Comparison of ENCODE assay signal across 8 cellular contexts in the genomic region with DNA sequence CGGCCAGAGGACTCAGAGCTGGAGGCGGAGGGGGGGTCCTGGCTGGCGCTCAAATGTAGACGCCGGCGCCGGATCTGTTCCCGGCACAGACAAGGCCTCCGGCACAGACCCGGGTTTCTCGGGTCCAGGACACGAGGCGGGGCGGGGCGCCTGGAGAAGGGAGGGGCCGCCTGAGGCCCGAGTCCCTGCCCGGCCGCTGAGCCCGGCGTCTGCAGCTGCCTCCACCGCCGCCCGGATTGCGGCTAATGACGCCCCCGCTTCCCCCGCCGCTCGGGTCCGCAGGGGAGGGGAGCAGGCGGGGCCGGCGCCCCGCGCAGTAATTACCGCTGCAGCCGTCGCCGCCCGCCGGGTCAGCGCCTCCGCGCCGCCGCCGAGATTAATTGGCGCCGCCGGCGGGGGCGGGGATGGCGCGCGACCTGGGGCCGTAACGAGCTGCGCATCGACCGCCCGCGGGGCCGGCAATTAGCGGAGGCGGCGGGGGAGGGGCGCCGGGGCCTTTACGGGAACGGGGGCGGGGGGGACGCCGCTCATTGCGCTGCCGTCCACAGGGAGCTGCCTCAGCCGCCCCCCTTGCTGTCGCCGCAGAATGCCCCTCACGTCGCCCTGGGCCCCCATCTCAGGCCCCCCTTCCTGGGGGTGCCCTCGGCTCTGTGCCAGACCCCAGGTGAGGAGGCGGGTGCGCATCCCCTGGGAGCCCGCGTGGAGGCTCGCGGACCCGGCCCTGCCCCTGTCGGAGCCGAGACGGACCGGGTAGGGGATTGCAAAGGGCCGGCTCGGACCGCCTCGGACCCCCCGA. TPM values are rescaled to one million over a fixed set of nuclear protein-coding genes. Genes with fewer than 3 reads are reported as not detected.
DNase-seq lines count a peak whose midpoint lies in the region; ATAC-seq lines count a peak whose summit lies in the region.

No MANE protein-coding gene starts in this region.

- H3K36me3 ChIP-seq in trophoblast cell (ENCODE audit: control insufficient read depth in 1 of 2, insufficient read depth in 2 of 2, low read length in 2 of 2), result peaks cover 26 to 27% of the 10 kb centered on the region in 2 experiments

- peak overlapping the region; percentile 64 for H3K27ac ChIP-seq in trophoblast cell (ENCODE audit: low read depth, low read length)

- no peak overlapping the region for H2BK12ac ChIP-seq in trophoblast cell (ENCODE audit: low read length)

- peak overlapping the region; percentile 49 for H2AK5ac ChIP-seq in trophoblast cell (ENCODE audit: low read length)

- peak overlapping the region; percentile 73 for H3K14ac ChIP-seq in trophoblast cell (ENCODE audit: low read length)

- no peak overlapping the region for H3K4ac ChIP-seq in trophoblast cell (ENCODE audit: low read depth, low read length)

- peaks cover 2% of the 10 kb centered on the region for H3K27me3 ChIP-seq in trophoblast cell (ENCODE audit: insufficient read depth, low read length)

- H3K23ac ChIP-seq in trophoblast cell (ENCODE audit: low read length), result no peak overlapping the region

- H3K36me3 Mint-ChIP-seq in T-helper 1 cell treated with Interleukin-12 subunit alpha and Interleukin-12 subunit beta and Interleukin-4 antibody, amounts not matched to agents 30 μg/mL and 1 μg/mL, for 36 hours (ENCODE audit: low read depth), result peaks cover 8% of the 10 kb centered on the region
- peaks cover 31% of the 10 kb centered on the region for H3K36me3 Mint-ChIP-seq in activated T-cell treated with anti-CD3 and anti-CD28 coated beads, Interleukin-2, amount 50 U/mL, for 24 hours (ENCODE audit: low read depth)

- H3K4me1 ChIP-seq in trophoblast cell (ENCODE audit: control insufficient read depth in 1 of 2, insufficient read depth in 2 of 2, low read length in 2 of 2), result peaks cover 41 to 42% of the 10 kb centered on the region in 2 experiments

- no CpG with 5 or more reads among the region's 98 CpGs for WGBS in trophoblast cell (ENCODE audit: extremely low coverage, insufficient coverage, insufficient read length)

- H3K79me1 ChIP-seq in trophoblast cell (ENCODE audit: low read length), result peaks cover 26% of the 10 kb centered on the region

- ATAC-seq in HG02884 (IDR thresholded peaks at IDR 0.05; ENCODE audit: unreplicated experiment), result no peak

- no peak overlapping the region for H2AFZ ChIP-seq in trophoblast cell (ENCODE audit: insufficient read depth, low read length, poor library complexity)

- H3K9me3 Mint-ChIP-seq in T-helper 1 cell treated with Interleukin-12 subunit alpha and Interleukin-12 subunit beta and Interleukin-4 antibody, amounts not matched to agents 30 μg/mL and 1 μg/mL, for 36 hours, result no peaks in the 10 kb centered on the region
- H3K9me3 Mint-ChIP-seq in activated T-cell treated with anti-CD3 and anti-CD28 coated beads, Interleukin-2, amount 50 U/mL, for 24 hours, result no peaks in the 10 kb centered on the region

- peak overlapping the region; percentile 59 for H3K4me3 Mint-ChIP-seq in T-helper 1 cell treated with Interleukin-12 subunit alpha and Interleukin-12 subunit beta and Interleukin-4 antibody, amounts not matched to agents 30 μg/mL and 1 μg/mL, for 36 hours
- peak overlapping the region; percentile 59 for H3K4me3 Mint-ChIP-seq in activated T-cell treated with anti-CD3 and anti-CD28 coated beads, Interleukin-2, amount 50 U/mL, for 24 hours

- peaks cover 30% of the 10 kb centered on the region for H3K27me3 Mint-ChIP-seq in T-helper 1 cell treated with Interleukin-12 subunit alpha and Interleukin-12 subunit beta and Interleukin-4 antibody, amounts not matched to agents 30 μg/mL and 1 μg/mL, for 36 hours (ENCODE audit: low read depth)
- peaks cover 42% of the 10 kb centered on the region for H3K27me3 Mint-ChIP-seq in activated T-cell treated with anti-CD3 and anti-CD28 coated beads, Interleukin-2, amount 50 U/mL, for 24 hours

- no peak overlapping the region for H3K9ac ChIP-seq in trophoblast cell (ENCODE audit: low read length)

- peaks cover 3% of the 10 kb centered on the region for H3K4me1 Mint-ChIP-seq in T-helper 1 cell treated with Interleukin-12 subunit alpha and Interleukin-12 subunit beta and Interleukin-4 antibody, amounts not matched to agents 30 μg/mL and 1 μg/mL, for 36 hours (ENCODE audit: low read depth)
- H3K4me1 Mint-ChIP-seq in activated T-cell treated with anti-CD3 and anti-CD28 coated beads, Interleukin-2, amount 50 U/mL, for 24 hours (ENCODE audit: low read depth), result peaks cover 9% of the 10 kb centered on the region

- no peaks in the 10 kb centered on the region for H3K9me3 ChIP-seq in trophoblast cell (ENCODE audit: insufficient read depth, low read depth, low read length)

- peak overlapping the region; percentile 94 for H4K91ac ChIP-seq in trophoblast cell (ENCODE audit: low read depth, low read length)

- peak overlapping the region; percentile 79 for H3K18ac ChIP-seq in trophoblast cell (ENCODE audit: low read length)

- DNase-seq in T-helper 1 cell (no peak), NCI-H1930 (lab: John Stamatoyannopoulos, UW) (peak; percentile 85 to 88), glomerular visceral epithelial cell (ENCODE audit: extremely low spot score) (peak; percentile 72), trophoblast cell (peak; percentile 54 to 58), inferior parietal cortex (ENCODE audit: extremely low spot score) (no peak)
- peak; percentile 55 for DNase-seq in activated T-cell treated with anti-CD3 and anti-CD28 coated beads, Interleukin-2, amount 50 U/mL, for 24 hours

- H3K4me2 ChIP-seq in trophoblast cell (ENCODE audit: low read length), result peak overlapping the region; percentile 66

- H3K79me2 ChIP-seq in trophoblast cell (ENCODE audit: control insufficient read depth, insufficient read depth, low read length, poor library complexity), result peaks cover 4% of the 10 kb centered on the region

- H3K4me3 ChIP-seq in trophoblast cell (ENCODE audit: low read depth, low read length), result peak overlapping the region; percentile 51

- H4K12ac ChIP-seq in trophoblast cell (ENCODE audit: low read depth, low read length), result no peak overlapping the region

- no peak overlapping the region for H3K27ac Mint-ChIP-seq in T-helper 1 cell treated with Interleukin-12 subunit alpha and Interleukin-12 subunit beta and Interleukin-4 antibody, amounts not matched to agents 30 μg/mL and 1 μg/mL, for 36 hours
- H3K27ac Mint-ChIP-seq in activated T-cell treated with anti-CD3 and anti-CD28 coated beads, Interleukin-2, amount 50 U/mL, for 24 hours, result no peak overlapping the region

- peak overlapping the region; percentile 86 for H4K8ac ChIP-seq in trophoblast cell (ENCODE audit: low read depth, low read length)

- peak overlapping the region; percentile 38 for H2BK5ac ChIP-seq in trophoblast cell (ENCODE audit: low read depth, low read length, poor library complexity)

- H2BK120ac ChIP-seq in trophoblast cell (ENCODE audit: insufficient read depth, low read length, poor library complexity), result peak overlapping the region; percentile 67

RNA-seq across cellular contexts. Expression of gene NOC2L, which starts 17.3 kb away (rescaled TPM):
- 41.5 and 42.0 TPM in 2 replicates for polyA plus RNA-seq in trophoblast cell (2013)

RNA-seq across cellular contexts. Expression of gene SAMD11, which starts 18.1 kb away (rescaled TPM):
- 16.6 and 18.4 TPM in 2 replicates for polyA plus RNA-seq in trophoblast cell (2013)

RNA-seq across cellular contexts. Expression of gene KLHL17, which starts 18.6 kb away (rescaled TPM):
- polyA plus RNA-seq in trophoblast cell (2013), result 18.1 and 18.5 TPM in 2 replicates

RNA-seq across cellular contexts. Expression of gene PLEKHN1, which starts 24.5 kb away (rescaled TPM):
- polyA plus RNA-seq in trophoblast cell (2013), result 1.9 and 2.1 TPM in 2 replicates

RNA-seq across cellular contexts. Expression of gene PERM1, which starts 40.1 kb away (rescaled TPM):
- polyA plus RNA-seq in trophoblast cell (2013), result not detected in 2 replicates

Comparison
In these comparisons a context has a peak if more than half of its experiments do, and no peak if none do; other contexts are left out.
1. DNase-seq: peak in NCI-H1930 (2 of 2), activated T-cell treated with anti-CD3 and anti-CD28 coated beads, Interleukin-2, amount 50 U/mL, for 24 hours (single experiment), glomerular visceral epithelial cell (single experiment) and trophoblast cell (2 of 2); none in T-helper 1 cell (0 of 5) and inferior parietal cortex (single experiment).